ENCODE assay signal across 8 cellular contexts in the genomic region with DNA sequence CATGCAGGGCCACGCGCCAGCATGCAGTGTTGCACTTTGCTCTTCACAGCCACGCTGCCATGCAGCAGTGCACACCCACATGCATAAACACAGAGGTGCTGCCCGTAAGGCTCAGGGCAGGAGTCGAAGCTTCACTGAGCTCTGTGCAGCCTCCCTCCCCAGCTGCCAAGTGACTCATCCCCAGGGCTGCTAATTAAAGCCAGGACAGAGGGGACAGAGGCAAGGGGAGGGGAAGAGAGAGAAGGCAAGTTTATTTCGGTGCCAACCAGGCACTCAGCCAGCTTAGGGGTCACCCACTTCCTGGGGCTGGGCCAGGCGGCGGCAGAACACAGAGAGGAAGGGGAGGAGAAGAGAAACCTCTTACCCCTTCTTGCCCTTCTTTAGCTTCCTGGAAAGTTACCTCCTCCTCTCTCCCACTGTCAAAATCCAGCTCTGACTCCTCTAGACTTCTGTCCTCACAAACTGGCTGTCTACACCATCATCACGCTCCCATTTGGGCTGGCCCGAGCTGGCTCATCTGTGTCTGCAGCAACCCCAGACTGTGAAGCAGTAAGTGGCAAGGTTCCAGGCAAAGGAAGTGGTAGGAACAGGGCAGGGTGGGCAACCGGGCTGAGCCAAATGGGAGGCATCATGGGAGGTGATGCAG. TPM values are rescaled to one million over a fixed set of nuclear protein-coding genes. Genes with fewer than 3 reads are reported as not detected.
DNase-seq lines count a peak whose midpoint lies in the region; ATAC-seq and TF ChIP-seq lines count a peak whose summit lies in the region.

No MANE protein-coding gene starts in this region.

- peak overlapping the region in 7 of 8 donors; percentile 25 to 84 (median 64) for H3K27ac ChIP-seq in spleen

- 0 to 24% (median 11%) methylated on average over 6 to 11 of the region's 11 CpGs for WGBS in spleen, 5 donors

- no peaks in the 10 kb centered on the region for H3K9me3 ChIP-seq in spleen

- intact Hi-C loops in spleen (cut with DNase I; ENCODE audit: low total_unique reads), result no loop called here

- peaks cover 0 to 7% (median 0%) of the 10 kb centered on the region in 7 donors for H3K27me3 ChIP-seq in spleen (replicated peaks in 1 of 7)

- ATAC-seq in HG03432 (IDR thresholded peaks at IDR 0.05; ENCODE audit: unreplicated experiment), result peak; percentile 62

- peaks cover 0 to 43% (median 26%) of the 10 kb centered on the region in 6 donors for H3K4me1 ChIP-seq in spleen

- H3K4me3 ChIP-seq in AG10803 (ENCODE audit: low read length) (peak overlapping the region; percentile 20), spleen (peak overlapping the region in 3 of 8 donors; percentile 4 to 44 (median 13))

- no peaks in the 10 kb centered on the region for H3K36me3 ChIP-seq in spleen

- TF ChIP-seq POLR2A in spleen (IDR thresholded peaks at IDR 0.05), result no peak

- TF ChIP-seq CTCF in AG10803 (conservative IDR thresholded peaks at IDR 0.05; ENCODE audit: low read length), result no peak
- no peak for TF ChIP-seq CTCF in spleen (IDR thresholded peaks at IDR 0.05 in 8 of 11, conservative IDR thresholded peaks at IDR 0.05 in 3 of 11)

- DNase-seq in AG10803 (ENCODE audit: low read depth), result peak; percentile 68
- DNase-seq in SIG-M5 treated with dmso at 0.1 percent for 504 hours (lab: John Stamatoyannopoulos, UW; ENCODE audit: unreplicated experiment), result peak; percentile 85
- DNase-seq in anterior cingulate cortex (lab: John Stamatoyannopoulos, UW), result peak in 51 of 58 donors; percentile 3 to 71 (median 37)
- DNase-seq in hypothalamus (lab: John Stamatoyannopoulos, UW), result peak in 42 of 51 donors; percentile 2 to 69 (median 26)
- peak; percentile 81 for DNase-seq in spleen
- DNase-seq in ecto neural progenitor cell (ENCODE audit: low spot score), result no peak
- no peak for DNase-seq in cerebellar nuclear complex (lab: John Stamatoyannopoulos, UW)

RNA-seq across cellular contexts. Expression of a gene that starts 6.2 kb away (rescaled TPM):
- 10 to 100 TPM in 4 of 7 donors, 1 to 10 TPM in 3; 6.8 to 15.7 (median 10.5) TPM for total RNA-seq in spleen
- 1 to 10 TPM; 5.2 to 8.0 (median 5.5) TPM for polyA plus RNA-seq in spleen

Comparison
In these comparisons a context has a peak if more than half of its experiments do, and no peak if none do; other contexts are left out.
1. DNase-seq: peak in AG10803 (single experiment), SIG-M5 treated with dmso at 0.1 percent for 504 hours (single experiment), anterior cingulate cortex (51 of 58), hypothalamus (42 of 51) and spleen (single experiment); none in ecto neural progenitor cell (single experiment) and cerebellar nuclear complex (0 of 2).